ENCODE assay signal across 7 cellular contexts in the genomic region with DNA sequence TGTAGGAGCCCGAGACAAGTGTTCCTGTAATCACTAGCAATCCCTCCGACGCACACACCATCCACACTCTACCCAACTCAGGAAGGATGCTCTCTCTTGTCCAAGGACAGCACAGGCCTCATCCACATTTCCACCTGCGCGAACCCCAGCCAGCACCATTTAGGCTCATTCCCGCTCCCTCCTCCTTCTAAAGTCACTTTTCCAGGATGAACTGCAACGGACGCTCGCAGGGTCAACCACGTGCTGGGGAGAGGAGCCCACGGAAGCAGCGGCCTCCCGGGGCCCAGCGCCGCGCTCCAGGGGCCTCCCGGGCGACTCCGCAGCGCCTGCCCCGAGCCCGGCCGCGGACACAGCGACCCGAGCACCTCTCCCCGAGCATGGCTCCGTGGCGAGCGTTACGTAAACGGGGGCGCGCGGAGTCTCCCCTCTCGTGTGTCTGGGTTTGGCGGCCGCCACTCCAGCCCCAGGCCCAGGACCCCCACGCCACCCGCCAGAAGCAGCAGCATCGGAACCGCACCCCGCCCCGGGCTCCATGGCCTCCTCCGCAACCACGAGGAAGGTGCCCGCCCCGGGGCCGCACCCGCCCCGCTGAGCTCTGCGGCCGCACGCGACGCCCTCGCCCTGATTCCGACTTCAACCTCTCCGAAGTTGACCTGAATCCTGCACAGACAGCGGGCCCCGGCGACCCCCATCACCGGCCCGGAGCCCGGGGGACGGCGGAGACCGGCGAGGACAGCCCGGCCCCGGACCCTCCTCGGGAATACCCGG. TPM values are rescaled to one million over a fixed set of nuclear protein-coding genes. Genes with fewer than 3 reads are reported as not detected.
DNase-seq lines count a peak whose midpoint lies in the region; ATAC-seq, FAIRE-seq and TF ChIP-seq lines count a peak whose summit lies in the region.

No MANE protein-coding gene starts in this region.

- peak overlapping the region; percentile 90 for H3K4me3 Mint-ChIP-seq in neural crest cell

- peak overlapping the region; percentile 91 for H3K27ac Mint-ChIP-seq in neural crest cell (ENCODE audit: unreplicated experiment)

- H3K4me1 Mint-ChIP-seq in neural crest cell = peaks cover 31% of the 10 kb centered on the region

- no peak for TF ChIP-seq CTCF in neural crest cell (conservative IDR thresholded peaks at IDR 0.05)

- H3K9me3 Mint-ChIP-seq in neural crest cell = no peaks in the 10 kb centered on the region

- FAIRE-seq in urothelium cell line (lab: Jason Lieb, UNC) = no peak

- peaks cover 9% of the 10 kb centered on the region for H3K36me3 Mint-ChIP-seq in neural crest cell (ENCODE audit: low read depth)

- peak; percentile 64 for DNase-seq in NCI-H69 (lab: John Stamatoyannopoulos, UW)
- DNase-seq in activated T-helper 1 cell treated with anti-CD3 and anti-CD28 coated beads, Interleukin-2, amount 50 U/mL, for 16 hours (ENCODE audit: low read depth in 1 of 2, low spot score in 1 of 2) = peak; percentile 11 to 37
- peak; percentile 75 for DNase-seq in fibroblast of peridontal ligament (ENCODE audit: extremely low read depth)
- no peak for DNase-seq in neural crest cell (ENCODE audit: low read depth, low spot score)
- DNase-seq in urothelium cell line (ENCODE audit: low spot score) = peak; percentile 47

- no peaks in the 10 kb centered on the region for H3K27me3 Mint-ChIP-seq in neural crest cell (ENCODE audit: low read depth)

- ATAC-seq in GM18520 (IDR thresholded peaks at IDR 0.05; ENCODE audit: unreplicated experiment) (peak; percentile 6), HG02763 (IDR thresholded peaks at IDR 0.05; ENCODE audit: unreplicated experiment) (peak; percentile 14)

RNA-seq across cellular contexts. Expression of a gene that starts 0.7 kb away (rescaled TPM):
- total RNA-seq in neural crest cell = 59.0 and 63.2 TPM in 2 replicates

RNA-seq across cellular contexts. Expression of a gene that starts 57.9 kb away (rescaled TPM):
- 26.8 and 27.7 TPM in 2 replicates for total RNA-seq in neural crest cell
